Comparison of ENCODE assay signal across 13 cellular contexts in the genomic region with DNA sequence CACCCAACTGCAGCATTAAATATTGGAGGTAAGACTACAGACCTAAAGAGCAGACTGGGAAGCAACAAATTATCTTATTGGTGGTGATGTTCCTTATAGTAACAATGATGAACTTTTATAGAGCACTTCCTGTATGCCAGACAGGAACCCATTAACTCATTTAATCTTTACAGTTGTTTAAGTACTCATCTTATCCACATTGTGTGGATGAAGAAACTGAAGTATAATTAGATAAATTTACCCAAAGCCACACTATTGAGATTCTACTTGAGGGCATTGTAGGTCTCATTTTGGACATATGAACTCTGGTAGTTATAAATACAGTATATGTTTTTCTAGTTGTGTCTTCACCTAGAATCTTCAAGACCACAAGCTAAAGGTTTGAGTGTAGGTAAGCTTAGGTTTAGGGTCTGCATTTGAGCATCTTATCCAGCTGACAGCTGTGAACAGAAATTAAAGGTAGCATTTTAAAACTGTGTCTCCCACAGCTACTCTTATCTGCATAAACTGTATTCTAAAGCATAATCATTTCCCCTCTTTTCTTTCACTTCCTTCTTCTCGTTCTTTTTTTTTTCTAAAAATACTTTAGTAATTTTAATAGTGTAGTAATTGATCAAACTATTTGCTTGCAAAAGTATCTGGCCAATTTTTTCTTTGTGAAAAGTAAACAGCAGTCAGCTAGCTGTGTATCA.
A peak's percentile ranks its signal among the peaks of the same experiment; 100 is the strongest.
DNase-seq lines count a peak whose midpoint lies in the region; ATAC-seq and TF ChIP-seq lines count a peak whose summit lies in the region.
"Had no signal": no experiment of that assay in that cellular context is flagged by ENCODE, and none has a peak within 500 bp of the region (broad histone marks: within the 10 kb centered on the region; RNA-seq: fewer than 3 reads in every experiment).

No MANE protein-coding gene starts in this region.

- H3K4me1 ChIP-seq in A673 (ENCODE audit: insufficient read depth, low read length, poor library complexity, severe bottlenecking), result no peaks in the 10 kb centered on the region

- H3K27me3 ChIP-seq in A673 (replicated peaks; ENCODE audit: insufficient read depth, low read depth, low read length, poor library complexity), result no peaks in the 10 kb centered on the region

- H3K36me3 ChIP-seq in A673 (ENCODE audit: insufficient read depth, low read length, poor library complexity, severe bottlenecking), result no peaks in the 10 kb centered on the region

- ATAC-seq in GM19035 (IDR thresholded peaks at IDR 0.05; ENCODE audit: unreplicated experiment) (peak; percentile 81), HG02798 (IDR thresholded peaks at IDR 0.05; ENCODE audit: poor library complexity, unreplicated experiment) (peak; percentile 77), HG03571 (IDR thresholded peaks at IDR 0.05; ENCODE audit: unreplicated experiment) (peak; percentile 72)
- ATAC-seq: K562 had no signal

- POLR2A ChIA-PET in A673 (lab: Charles Lee; ENCODE audit: low non-redundant PET), result no interaction called here

- H3K4me3 ChIP-seq in A673 (ENCODE audit: low read depth, low read length, poor library complexity, severe bottlenecking), result no peak overlapping the region
- H3K4me3 ChIP-seq: K562 had no signal

- CTCF ChIA-PET in A673 (lab: Charles Lee), result no interaction called here

- no peak overlapping the region for H3K27ac ChIP-seq in A673 (ENCODE audit: low read depth, low read length, poor library complexity, severe bottlenecking)

- no peaks in the 10 kb centered on the region for H3K9me3 ChIP-seq in A673 (ENCODE audit: low read depth, low read length, poor library complexity, severe bottlenecking)

- intact Hi-C loops in A673 (cut with micrococcal nuclease; ENCODE audit: unreplicated experiment), result no loop called here

- BruUV-seq in A673 (replicated peaks; lab: Mats Ljungman, UMichigan), result no TSS peak

- TF ChIP-seq CTCF in A673 (conservative IDR thresholded peaks at IDR 0.05; ENCODE audit: low read depth, low read length), result no peak

- DNase-seq in A673 (ENCODE audit: low spot score) (peak; percentile 5), NCI-H2029 (lab: John Stamatoyannopoulos, UW) (no peak), H4 (ENCODE audit: low spot score) (no peak), NCI-H2107 (lab: John Stamatoyannopoulos, UW) (no peak), SHP77 treated with DMSO at 0.1 percent for 48 hours (lab: John Stamatoyannopoulos, UW) (no peak)
- DNase-seq: erythroblast, H9, NCI-H524, T-helper 1 cell had no signal
